In genomic region chr9:131436386-131436785, GRCh38 we compare ENCODE assay signal across 16 cellular contexts. TPM values are rescaled to one million over a fixed set of nuclear protein-coding genes. Genes with fewer than 3 reads are reported as not detected.
DNase-seq lines count a peak whose midpoint lies in the region; ATAC-seq and TF ChIP-seq lines count a peak whose summit lies in the region.
"Had no signal": no experiment of that assay in that cellular context is flagged by ENCODE, and none has a peak within 500 bp of the region (broad histone marks: within the 10 kb centered on the region; RNA-seq: fewer than 3 reads in every experiment).

No MANE protein-coding gene starts in this region.

- H3K9me3 Mint-ChIP-seq in activated naive CD8-positive, alpha-beta T cell (ENCODE audit: low read depth) = no peaks in the 10 kb centered on the region
- H3K9me3 Mint-ChIP-seq in activated naive CD8-positive, alpha-beta T cell treated with anti-CD3 and anti-CD28 coated beads for 36 hours = no peaks in the 10 kb centered on the region
- no peaks in the 10 kb centered on the region for H3K9me3 Mint-ChIP-seq in mesothelial cell of epicardium
- H3K9me3 Mint-ChIP-seq: T-helper 2 cell treated with Interferon-gamma antibody and Interleukin-4, amounts not matched to agents 5 μg/mL and 100 μg/mL, for 36 hours had no signal

- TF ChIP-seq CTCF in mesothelial cell of epicardium (IDR thresholded peaks at IDR 0.05; ENCODE audit: unreplicated experiment) (no peak), thoracic aorta (IDR thresholded peaks at IDR 0.05) (peak; percentile 27)

- H3K9me3 ChIP-seq in ectodermal cell (ENCODE audit: control insufficient read depth, low read length) (no peaks in the 10 kb centered on the region), thoracic aorta (no peaks in the 10 kb centered on the region)
- H3K9me3 ChIP-seq: esophagus squamous epithelium, thyroid gland had no signal

- DNase-seq in activated naive CD8-positive, alpha-beta T cell treated with anti-CD3 and anti-CD28 coated beads for 36 hours = no peak
- DNase-seq in mesothelial cell of epicardium (ENCODE audit: low spot score in 2 of 2, unreplicated experiment in 2 of 2) = no peak
- DNase-seq in thoracic aorta (ENCODE audit: low spot score) = no peak
- DNase-seq in COR-L47 (lab: John Stamatoyannopoulos, UW) = no peak
- DNase-seq: activated CD4-positive, alpha-beta T cell treated with anti-CD3 and anti-CD28 coated beads, Interleukin-2, amount 50 U/mL, for 4 hours; activated gamma-delta T cell treated with Interleukin-2 at 50 U/mL for 16 hours; cortex of kidney; esophagus squamous epithelium; nucleus accumbens; thyroid gland had no signal

- H3K4me1 ChIP-seq in ectodermal cell (ENCODE audit: control insufficient read depth, insufficient read depth, low read length) (peaks cover 24% of the 10 kb centered on the region), thoracic aorta (ENCODE audit: control insufficient read depth in 1 of 2, low read depth in 2 of 2) (peaks cover 14 to 50% of the 10 kb centered on the region in 2 donors)
- H3K4me1 ChIP-seq: thyroid gland had no signal

- H3K27ac ChIP-seq in ectodermal cell (ENCODE audit: insufficient read depth, low read depth, low read length, poor library complexity, severe bottlenecking) = peak overlapping the region; percentile 60
- H3K27ac ChIP-seq in thoracic aorta = peak overlapping the region; percentile 34 to 35
- H3K27ac ChIP-seq: esophagus squamous epithelium, thyroid gland had no signal

- no peak overlapping the region for H3K4me3 Mint-ChIP-seq in activated naive CD8-positive, alpha-beta T cell
- H3K4me3 Mint-ChIP-seq in activated naive CD8-positive, alpha-beta T cell treated with anti-CD3 and anti-CD28 coated beads for 36 hours = no peak overlapping the region
- no peak overlapping the region for H3K4me3 Mint-ChIP-seq in mesothelial cell of epicardium
- H3K4me3 Mint-ChIP-seq: T-helper 2 cell treated with Interferon-gamma antibody and Interleukin-4, amounts not matched to agents 5 μg/mL and 100 μg/mL, for 36 hours had no signal

- H3K4me1 Mint-ChIP-seq in activated naive CD8-positive, alpha-beta T cell (ENCODE audit: low read depth) = peaks cover 23% of the 10 kb centered on the region
- peaks cover 36% of the 10 kb centered on the region for H3K4me1 Mint-ChIP-seq in activated naive CD8-positive, alpha-beta T cell treated with anti-CD3 and anti-CD28 coated beads for 36 hours
- peaks cover 2% of the 10 kb centered on the region for H3K4me1 Mint-ChIP-seq in mesothelial cell of epicardium

- H3K4me3 ChIP-seq in ectodermal cell (ENCODE audit: insufficient read depth, low read depth, low read length) = no peak overlapping the region
- no peak overlapping the region for H3K4me3 ChIP-seq in thoracic aorta
- H3K4me3 ChIP-seq: esophagus squamous epithelium, thyroid gland had no signal

- H3K27me3 ChIP-seq in ectodermal cell (ENCODE audit: control insufficient read depth, insufficient read depth, low read length, poor library complexity, severe bottlenecking) (no peaks in the 10 kb centered on the region), thoracic aorta (replicated peaks; ENCODE audit: insufficient read depth) (no peaks in the 10 kb centered on the region)
- H3K27me3 ChIP-seq: esophagus squamous epithelium, thyroid gland had no signal

- no peaks in the 10 kb centered on the region for H3K27me3 Mint-ChIP-seq in activated naive CD8-positive, alpha-beta T cell
- no peaks in the 10 kb centered on the region for H3K27me3 Mint-ChIP-seq in activated naive CD8-positive, alpha-beta T cell treated with anti-CD3 and anti-CD28 coated beads for 36 hours
- no peaks in the 10 kb centered on the region for H3K27me3 Mint-ChIP-seq in mesothelial cell of epicardium (ENCODE audit: low read depth)

- peaks cover 69% of the 10 kb centered on the region for H3K36me3 ChIP-seq in ectodermal cell (ENCODE audit: control insufficient read depth, insufficient read depth, low read length)
- peaks cover 34% of the 10 kb centered on the region for H3K36me3 ChIP-seq in thoracic aorta

- H3K27ac Mint-ChIP-seq in activated naive CD8-positive, alpha-beta T cell = peak overlapping the region; percentile 61
- H3K27ac Mint-ChIP-seq in activated naive CD8-positive, alpha-beta T cell treated with anti-CD3 and anti-CD28 coated beads for 36 hours = no peak overlapping the region
- H3K27ac Mint-ChIP-seq in mesothelial cell of epicardium = peak overlapping the region; percentile 34
- H3K27ac Mint-ChIP-seq: T-helper 2 cell treated with Interferon-gamma antibody and Interleukin-4, amounts not matched to agents 5 μg/mL and 100 μg/mL, for 36 hours had no signal

- peaks cover 5% of the 10 kb centered on the region for H3K36me3 Mint-ChIP-seq in activated naive CD8-positive, alpha-beta T cell
- H3K36me3 Mint-ChIP-seq in activated naive CD8-positive, alpha-beta T cell treated with anti-CD3 and anti-CD28 coated beads for 36 hours = peaks cover 38% of the 10 kb centered on the region
- peaks cover 49% of the 10 kb centered on the region for H3K36me3 Mint-ChIP-seq in mesothelial cell of epicardium

- no peak for ATAC-seq in thoracic aorta (ENCODE audit: insufficient number of reproducible peaks, low FRiP score, low read depth)
- ATAC-seq in GM21723 (IDR thresholded peaks at IDR 0.05; ENCODE audit: unreplicated experiment) = no peak
- no peak for ATAC-seq in HG03460 (IDR thresholded peaks at IDR 0.05; ENCODE audit: unreplicated experiment)
- ATAC-seq: HCT116 had no signal

- 91 to 92% methylated on average over 12 of the region's 12 CpGs for WGBS in ectodermal cell, 2 experiments

RNA-seq across cellular contexts. Expression of gene PRRC2B, which starts 42.5 kb away (rescaled TPM):
- 100 to 1,000 TPM; 128 to 135 TPM for total RNA-seq in activated naive CD8-positive, alpha-beta T cell treated with anti-CD3 and anti-CD28 coated beads for 36 hours
- 244 TPM for polyA plus RNA-seq in ectodermal cell (2013, experiment 1 of 4)
- polyA plus RNA-seq in ectodermal cell (2013, experiment 2 of 4) = 300 TPM
- 170 TPM for polyA plus RNA-seq in ectodermal cell (2013, experiment 3 of 4)
- 212 TPM for polyA plus RNA-seq in ectodermal cell (2013, experiment 4 of 4)
- 495 to 505 TPM (median 497 TPM) in 3 replicates for total RNA-seq in mesothelial cell of epicardium
- 100 to 1,000 TPM; 162 to 198 TPM for total RNA-seq in thoracic aorta
